1 cellular context compared by ENCODE assay signal in the genomic region with DNA sequence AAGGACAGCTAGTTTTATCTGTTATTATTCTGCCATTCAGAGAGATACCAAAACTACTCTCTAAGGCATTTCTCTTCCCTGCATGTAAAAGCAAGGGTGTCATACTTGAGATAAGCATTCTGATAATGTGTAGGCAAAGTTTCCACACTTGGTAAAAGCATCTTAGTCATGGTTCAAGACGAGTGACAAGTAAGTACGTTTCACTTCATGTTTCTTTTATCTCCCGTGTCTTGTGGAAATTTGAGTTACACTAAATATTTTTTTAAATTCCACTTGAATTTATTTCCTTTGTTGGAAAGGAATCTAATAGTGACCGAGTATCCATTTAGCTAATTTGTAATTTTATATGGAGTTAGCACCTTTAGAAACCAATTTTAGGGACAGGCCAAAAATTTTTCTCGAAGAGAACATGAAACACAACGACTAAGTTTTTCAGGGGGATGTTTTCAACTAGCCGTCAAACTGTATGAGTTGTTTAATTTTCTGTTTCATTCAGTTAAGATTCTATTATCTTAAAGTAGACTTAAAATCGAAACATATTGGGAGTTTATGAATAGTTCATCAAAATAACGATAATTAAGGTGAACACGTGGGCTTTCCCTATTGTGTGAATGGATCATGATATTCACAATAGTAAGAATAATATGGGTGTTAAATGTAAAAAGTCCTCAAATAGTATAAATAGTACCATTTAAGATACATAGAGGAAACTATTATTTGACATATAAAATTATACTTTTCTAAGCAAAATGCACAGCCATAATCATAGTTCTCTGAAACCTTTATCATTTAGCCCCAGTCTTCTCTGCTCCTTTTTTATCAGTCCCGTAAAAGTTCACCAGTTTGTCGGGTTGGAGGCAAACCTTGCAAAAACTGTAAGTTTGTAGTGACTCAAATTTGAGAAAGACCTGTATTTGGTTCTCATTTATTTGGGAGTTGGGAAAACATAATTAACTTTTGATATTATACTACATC.
A peak's percentile ranks its signal among the peaks of the same experiment; 100 is the strongest.
TF ChIP-seq lines count a peak whose summit lies in the region.

No MANE protein-coding gene starts in this region.

TF ChIP-seq in K562, 482 proteins besides CTCF, POLR2A, EP300 and RAD21 (continued from another document and continues in another):
- TF ChIP-seq, protein P1, sequence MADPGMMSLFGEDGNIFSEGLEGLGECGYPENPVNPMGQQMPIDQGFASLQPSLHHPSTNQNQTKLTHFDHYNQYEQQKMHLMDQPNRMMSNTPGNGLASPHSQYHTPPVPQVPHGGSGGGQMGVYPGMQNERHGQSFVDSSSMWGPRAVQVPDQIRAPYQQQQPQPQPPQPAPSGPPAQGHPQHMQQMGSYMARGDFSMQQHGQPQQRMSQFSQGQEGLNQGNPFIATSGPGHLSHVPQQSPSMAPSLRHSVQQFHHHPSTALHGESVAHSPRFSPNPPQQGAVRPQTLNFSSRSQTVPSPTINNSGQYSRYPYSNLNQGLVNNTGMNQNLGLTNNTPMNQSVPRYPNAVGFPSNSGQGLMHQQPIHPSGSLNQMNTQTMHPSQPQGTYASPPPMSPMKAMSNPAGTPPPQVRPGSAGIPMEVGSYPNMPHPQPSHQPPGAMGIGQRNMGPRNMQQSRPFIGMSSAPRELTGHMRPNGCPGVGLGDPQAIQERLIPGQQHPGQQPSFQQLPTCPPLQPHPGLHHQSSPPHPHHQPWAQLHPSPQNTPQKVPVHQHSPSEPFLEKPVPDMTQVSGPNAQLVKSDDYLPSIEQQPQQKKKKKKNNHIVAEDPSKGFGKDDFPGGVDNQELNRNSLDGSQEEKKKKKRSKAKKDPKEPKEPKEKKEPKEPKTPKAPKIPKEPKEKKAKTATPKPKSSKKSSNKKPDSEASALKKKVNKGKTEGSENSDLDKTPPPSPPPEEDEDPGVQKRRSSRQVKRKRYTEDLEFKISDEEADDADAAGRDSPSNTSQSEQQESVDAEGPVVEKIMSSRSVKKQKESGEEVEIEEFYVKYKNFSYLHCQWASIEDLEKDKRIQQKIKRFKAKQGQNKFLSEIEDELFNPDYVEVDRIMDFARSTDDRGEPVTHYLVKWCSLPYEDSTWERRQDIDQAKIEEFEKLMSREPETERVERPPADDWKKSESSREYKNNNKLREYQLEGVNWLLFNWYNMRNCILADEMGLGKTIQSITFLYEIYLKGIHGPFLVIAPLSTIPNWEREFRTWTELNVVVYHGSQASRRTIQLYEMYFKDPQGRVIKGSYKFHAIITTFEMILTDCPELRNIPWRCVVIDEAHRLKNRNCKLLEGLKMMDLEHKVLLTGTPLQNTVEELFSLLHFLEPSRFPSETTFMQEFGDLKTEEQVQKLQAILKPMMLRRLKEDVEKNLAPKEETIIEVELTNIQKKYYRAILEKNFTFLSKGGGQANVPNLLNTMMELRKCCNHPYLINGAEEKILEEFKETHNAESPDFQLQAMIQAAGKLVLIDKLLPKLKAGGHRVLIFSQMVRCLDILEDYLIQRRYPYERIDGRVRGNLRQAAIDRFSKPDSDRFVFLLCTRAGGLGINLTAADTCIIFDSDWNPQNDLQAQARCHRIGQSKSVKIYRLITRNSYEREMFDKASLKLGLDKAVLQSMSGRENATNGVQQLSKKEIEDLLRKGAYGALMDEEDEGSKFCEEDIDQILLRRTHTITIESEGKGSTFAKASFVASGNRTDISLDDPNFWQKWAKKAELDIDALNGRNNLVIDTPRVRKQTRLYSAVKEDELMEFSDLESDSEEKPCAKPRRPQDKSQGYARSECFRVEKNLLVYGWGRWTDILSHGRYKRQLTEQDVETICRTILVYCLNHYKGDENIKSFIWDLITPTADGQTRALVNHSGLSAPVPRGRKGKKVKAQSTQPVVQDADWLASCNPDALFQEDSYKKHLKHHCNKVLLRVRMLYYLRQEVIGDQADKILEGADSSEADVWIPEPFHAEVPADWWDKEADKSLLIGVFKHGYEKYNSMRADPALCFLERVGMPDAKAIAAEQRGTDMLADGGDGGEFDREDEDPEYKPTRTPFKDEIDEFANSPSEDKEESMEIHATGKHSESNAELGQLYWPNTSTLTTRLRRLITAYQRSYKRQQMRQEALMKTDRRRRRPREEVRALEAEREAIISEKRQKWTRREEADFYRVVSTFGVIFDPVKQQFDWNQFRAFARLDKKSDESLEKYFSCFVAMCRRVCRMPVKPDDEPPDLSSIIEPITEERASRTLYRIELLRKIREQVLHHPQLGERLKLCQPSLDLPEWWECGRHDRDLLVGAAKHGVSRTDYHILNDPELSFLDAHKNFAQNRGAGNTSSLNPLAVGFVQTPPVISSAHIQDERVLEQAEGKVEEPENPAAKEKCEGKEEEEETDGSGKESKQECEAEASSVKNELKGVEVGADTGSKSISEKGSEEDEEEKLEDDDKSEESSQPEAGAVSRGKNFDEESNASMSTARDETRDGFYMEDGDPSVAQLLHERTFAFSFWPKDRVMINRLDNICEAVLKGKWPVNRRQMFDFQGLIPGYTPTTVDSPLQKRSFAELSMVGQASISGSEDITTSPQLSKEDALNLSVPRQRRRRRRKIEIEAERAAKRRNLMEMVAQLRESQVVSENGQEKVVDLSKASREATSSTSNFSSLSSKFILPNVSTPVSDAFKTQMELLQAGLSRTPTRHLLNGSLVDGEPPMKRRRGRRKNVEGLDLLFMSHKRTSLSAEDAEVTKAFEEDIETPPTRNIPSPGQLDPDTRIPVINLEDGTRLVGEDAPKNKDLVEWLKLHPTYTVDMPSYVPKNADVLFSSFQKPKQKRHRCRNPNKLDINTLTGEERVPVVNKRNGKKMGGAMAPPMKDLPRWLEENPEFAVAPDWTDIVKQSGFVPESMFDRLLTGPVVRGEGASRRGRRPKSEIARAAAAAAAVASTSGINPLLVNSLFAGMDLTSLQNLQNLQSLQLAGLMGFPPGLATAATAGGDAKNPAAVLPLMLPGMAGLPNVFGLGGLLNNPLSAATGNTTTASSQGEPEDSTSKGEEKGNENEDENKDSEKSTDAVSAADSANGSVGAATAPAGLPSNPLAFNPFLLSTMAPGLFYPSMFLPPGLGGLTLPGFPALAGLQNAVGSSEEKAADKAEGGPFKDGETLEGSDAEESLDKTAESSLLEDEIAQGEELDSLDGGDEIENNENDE (IDR thresholded peaks at IDR 0.05; ENCODE audit: low read depth, low read length): peak; percentile 19
- no peak for TF ChIP-seq ZKSCAN3 (CRISPR knock-in tag; IDR thresholded peaks at IDR 0.05)
- TF ChIP-seq, protein P2, sequence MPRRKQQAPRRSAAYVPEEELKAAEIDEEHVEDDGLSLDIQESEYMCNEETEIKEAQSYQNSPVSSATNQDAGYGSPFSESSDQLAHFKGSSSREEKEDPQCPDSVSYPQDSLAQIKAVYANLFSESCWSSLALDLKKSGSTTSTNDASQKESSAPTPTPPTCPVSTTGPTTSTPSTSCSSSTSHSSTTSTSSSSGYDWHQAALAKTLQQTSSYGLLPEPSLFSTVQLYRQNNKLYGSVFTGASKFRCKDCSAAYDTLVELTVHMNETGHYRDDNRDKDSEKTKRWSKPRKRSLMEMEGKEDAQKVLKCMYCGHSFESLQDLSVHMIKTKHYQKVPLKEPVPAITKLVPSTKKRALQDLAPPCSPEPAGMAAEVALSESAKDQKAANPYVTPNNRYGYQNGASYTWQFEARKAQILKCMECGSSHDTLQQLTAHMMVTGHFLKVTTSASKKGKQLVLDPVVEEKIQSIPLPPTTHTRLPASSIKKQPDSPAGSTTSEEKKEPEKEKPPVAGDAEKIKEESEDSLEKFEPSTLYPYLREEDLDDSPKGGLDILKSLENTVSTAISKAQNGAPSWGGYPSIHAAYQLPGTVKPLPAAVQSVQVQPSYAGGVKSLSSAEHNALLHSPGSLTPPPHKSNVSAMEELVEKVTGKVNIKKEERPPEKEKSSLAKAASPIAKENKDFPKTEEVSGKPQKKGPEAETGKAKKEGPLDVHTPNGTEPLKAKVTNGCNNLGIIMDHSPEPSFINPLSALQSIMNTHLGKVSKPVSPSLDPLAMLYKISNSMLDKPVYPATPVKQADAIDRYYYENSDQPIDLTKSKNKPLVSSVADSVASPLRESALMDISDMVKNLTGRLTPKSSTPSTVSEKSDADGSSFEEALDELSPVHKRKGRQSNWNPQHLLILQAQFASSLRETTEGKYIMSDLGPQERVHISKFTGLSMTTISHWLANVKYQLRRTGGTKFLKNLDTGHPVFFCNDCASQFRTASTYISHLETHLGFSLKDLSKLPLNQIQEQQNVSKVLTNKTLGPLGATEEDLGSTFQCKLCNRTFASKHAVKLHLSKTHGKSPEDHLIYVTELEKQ (CRISPR knock-in tag; IDR thresholded peaks at IDR 0.05): no peak
- TF ChIP-seq ZFP30 (CRISPR knock-in tag; IDR thresholded peaks at IDR 0.05; ENCODE audit: borderline replicate concordance): no peak
- no peak for TF ChIP-seq USF1 (CRISPR knock-in tag; IDR thresholded peaks at IDR 0.05)
- TF ChIP-seq ZNF347 (CRISPR knock-in tag; IDR thresholded peaks at IDR 0.05; ENCODE audit: low read depth): no peak
- TF ChIP-seq CREB1 (IDR thresholded peaks at IDR 0.05): no peak; the same call in 1 of the 2 replicates
- 0 out of 2 replicates have a peak, but pooled peaks have one; percentile 17 for TF ChIP-seq CREB1 (CRISPR knock-in tag; IDR thresholded peaks at IDR 0.05)
- no peak for TF ChIP-seq THRA (IDR thresholded peaks at IDR 0.05)
- TF ChIP-seq POLR2B (IDR thresholded peaks at IDR 0.05; ENCODE audit: low read depth, partially characterized antibody): peak; percentile 81
- no peak for TF ChIP-seq PTBP1 (IDR thresholded peaks at IDR 0.05; ENCODE audit: low read depth, low read length)
- TF ChIP-seq NCOA6 (IDR thresholded peaks at IDR 0.05): no peak
- TF ChIP-seq POLR3A (IDR thresholded peaks at IDR 0.05; ENCODE audit: borderline replicate concordance, extremely low read depth, insufficient read depth, insufficient read length): no peak
- TF ChIP-seq SOX6 (IDR thresholded peaks at IDR 0.05): peak; percentile 54; the same call in 1 of the 2 replicates
- TF ChIP-seq HBP1 (CRISPR knock-in tag; IDR thresholded peaks at IDR 0.05): no peak
- TF ChIP-seq ZNF444 (CRISPR knock-in tag; IDR thresholded peaks at IDR 0.05): no peak
- TF ChIP-seq HDGF (IDR thresholded peaks at IDR 0.05): no peak
- TF ChIP-seq BRF1 (IDR thresholded peaks at IDR 0.05; ENCODE audit: borderline replicate concordance, extremely low read depth, insufficient read length): no peak
- TF ChIP-seq, protein P3, sequence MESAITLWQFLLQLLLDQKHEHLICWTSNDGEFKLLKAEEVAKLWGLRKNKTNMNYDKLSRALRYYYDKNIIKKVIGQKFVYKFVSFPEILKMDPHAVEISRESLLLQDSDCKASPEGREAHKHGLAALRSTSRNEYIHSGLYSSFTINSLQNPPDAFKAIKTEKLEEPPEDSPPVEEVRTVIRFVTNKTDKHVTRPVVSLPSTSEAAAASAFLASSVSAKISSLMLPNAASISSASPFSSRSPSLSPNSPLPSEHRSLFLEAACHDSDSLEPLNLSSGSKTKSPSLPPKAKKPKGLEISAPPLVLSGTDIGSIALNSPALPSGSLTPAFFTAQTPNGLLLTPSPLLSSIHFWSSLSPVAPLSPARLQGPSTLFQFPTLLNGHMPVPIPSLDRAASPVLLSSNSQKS (CRISPR knock-in tag; IDR thresholded peaks at IDR 0.05): no peak
- TF ChIP-seq EP400 (IDR thresholded peaks at IDR 0.05): 0 out of 2 replicates have a peak, but pooled peaks have one; percentile 55
